ENCODE assay signal across 13 cellular contexts in the genomic region with DNA sequence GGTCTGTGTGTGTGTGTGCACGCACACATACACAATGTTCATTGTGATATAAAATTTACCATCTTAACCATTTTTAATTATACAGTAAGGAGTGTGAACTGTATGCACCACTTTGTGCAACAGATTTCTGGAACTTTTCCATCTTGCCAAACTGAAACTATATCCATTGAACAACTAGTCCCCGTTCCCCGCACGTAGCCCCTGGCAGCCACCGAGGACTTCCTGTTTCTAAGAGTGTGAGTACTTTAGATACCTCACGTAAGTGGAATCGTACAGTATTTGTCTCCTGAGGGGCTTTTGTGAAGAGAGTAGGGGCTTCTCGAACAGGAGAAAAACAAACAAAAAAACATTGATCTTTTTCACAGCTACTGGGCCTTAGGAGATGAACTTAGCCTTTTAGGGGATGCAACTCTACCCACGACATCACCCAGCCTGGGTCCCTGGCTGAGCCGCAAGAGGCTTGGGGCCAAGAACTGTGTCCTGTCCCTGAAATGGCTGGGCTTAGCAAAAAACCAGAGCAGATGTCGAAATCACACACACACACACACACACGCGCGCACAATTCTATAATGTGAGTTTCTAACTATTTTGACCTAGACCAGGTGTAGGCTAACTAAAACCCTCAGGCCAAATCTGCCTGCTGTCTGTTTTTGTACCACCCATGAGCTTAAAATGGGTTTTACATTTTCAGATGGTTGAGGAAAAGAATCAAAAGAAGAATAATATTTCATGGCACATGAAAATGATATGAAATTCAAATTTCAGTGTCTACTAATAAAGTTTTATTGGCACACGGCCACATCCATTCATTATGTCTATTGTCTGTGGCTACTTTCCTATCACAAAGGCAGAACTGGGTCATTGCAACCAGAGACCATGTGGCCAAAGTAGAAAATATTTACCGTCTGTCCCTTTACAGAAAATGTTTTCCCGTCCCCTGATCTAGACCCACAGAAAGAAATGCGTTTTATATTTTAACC.
A peak's percentile ranks its signal among the peaks of the same experiment; 100 is the strongest.
DNase-seq lines count a peak whose midpoint lies in the region; FAIRE-seq and TF ChIP-seq lines count a peak whose summit lies in the region.
"Had no signal": no experiment of that assay in that cellular context is flagged by ENCODE, and none has a peak within 500 bp of the region (broad histone marks: within the 10 kb centered on the region; RNA-seq: fewer than 3 reads in every experiment).

No MANE protein-coding gene starts in this region.

- no peak overlapping the region for H3K23ac ChIP-seq in mesenchymal stem cell (ENCODE audit: low read length in 2 of 2)

- H2AFZ ChIP-seq in mesenchymal stem cell (ENCODE audit: low read depth, low read length), result no peak overlapping the region

- peak overlapping the region; percentile 15 for H3K27ac Mint-ChIP-seq in chondrocyte (ENCODE audit: unreplicated experiment)
- H3K27ac Mint-ChIP-seq: activated CD4-positive, alpha-beta T cell treated with anti-CD3 and anti-CD28 coated beads, Interleukin-2, amount 10 ng/mL, durations not matched to agents 24 days and 14 days; activated naive CD4-positive, alpha-beta T cell treated with anti-CD3 and anti-CD28 coated beads, Interleukin-2, amount 10 ng/mL, durations not matched to agents 7 days and 5 days had no signal

- H3K36me3 Mint-ChIP-seq in chondrocyte (ENCODE audit: low read depth), result no peaks in the 10 kb centered on the region
- H3K36me3 Mint-ChIP-seq: activated naive CD4-positive, alpha-beta T cell treated with anti-CD3 and anti-CD28 coated beads, Interleukin-2, amount 10 ng/mL, durations not matched to agents 7 days and 5 days had no signal

- no peak overlapping the region for H4K91ac ChIP-seq in mesenchymal stem cell (ENCODE audit: low read length)

- H2BK15ac ChIP-seq in mesenchymal stem cell (ENCODE audit: low read depth, poor library complexity, severe bottlenecking), result no peak overlapping the region

- no peak overlapping the region for H3K18ac ChIP-seq in mesenchymal stem cell (ENCODE audit: low read depth in 1 of 2, low read length in 2 of 2)

- no peaks in the 10 kb centered on the region for H3K9me3 Mint-ChIP-seq in chondrocyte (ENCODE audit: low read depth)
- H3K9me3 Mint-ChIP-seq: activated CD4-positive, alpha-beta T cell treated with anti-CD3 and anti-CD28 coated beads, Interleukin-2, amount 10 ng/mL, durations not matched to agents 24 days and 14 days; activated naive CD4-positive, alpha-beta T cell treated with anti-CD3 and anti-CD28 coated beads, Interleukin-2, amount 10 ng/mL, durations not matched to agents 7 days and 5 days had no signal

- H3K4me1 Mint-ChIP-seq in chondrocyte (ENCODE audit: low read depth), result peaks cover 38% of the 10 kb centered on the region
- H3K4me1 Mint-ChIP-seq: activated naive CD4-positive, alpha-beta T cell treated with anti-CD3 and anti-CD28 coated beads, Interleukin-2, amount 10 ng/mL, durations not matched to agents 7 days and 5 days had no signal

- peaks cover 8% of the 10 kb centered on the region for H3K27me3 Mint-ChIP-seq in chondrocyte (ENCODE audit: low read depth)

- no peak overlapping the region for H2BK120ac ChIP-seq in mesenchymal stem cell (ENCODE audit: low read depth, low read length)

- no peak overlapping the region for H2BK12ac ChIP-seq in mesenchymal stem cell (ENCODE audit: low read length in 2 of 2)

- H2BK5ac ChIP-seq in mesenchymal stem cell (ENCODE audit: low read depth, low read length, poor library complexity, severe bottlenecking), result no peak overlapping the region

- peak; percentile 60 for FAIRE-seq in HTR-8/SVneo (lab: Jason Lieb, UNC)
- no peak for FAIRE-seq in GM12892 (lab: Jason Lieb, UNC)

- H3K4me1 ChIP-seq in mesenchymal stem cell (ENCODE audit: control insufficient read depth, insufficient read depth, low read depth, low read length) (no peaks in the 10 kb centered on the region), spleen (no peaks in the 10 kb centered on the region)

- H3K36me3 ChIP-seq in mesenchymal stem cell (ENCODE audit: control insufficient read depth in 1 of 2, insufficient read depth in 2 of 2, low read depth in 1 of 2, low read length in 2 of 2) (no peaks in the 10 kb centered on the region), spleen (no peaks in the 10 kb centered on the region)

- H4K8ac ChIP-seq in mesenchymal stem cell (ENCODE audit: low read length), result no peak overlapping the region

- H3K4me3 ChIP-seq in mesenchymal stem cell (ENCODE audit: insufficient read depth in 1 of 2, low read depth in 1 of 2, low read length in 2 of 2) (peak overlapping the region in 1 of 2 experiments; percentile 52), spleen (no peak overlapping the region)

- H3K14ac ChIP-seq in mesenchymal stem cell (ENCODE audit: low read length in 2 of 2), result no peak overlapping the region

- H3K27ac ChIP-seq in mesenchymal stem cell (ENCODE audit: low read length, poor library complexity, severe bottlenecking) (no peak overlapping the region), spleen (peak overlapping the region in 1 of 8 donors; percentile 16)

- H3K27me3 ChIP-seq in mesenchymal stem cell (ENCODE audit: control insufficient read depth in 1 of 2, insufficient read depth in 1 of 2, low read length in 2 of 2) (peaks cover 0 to 22% of the 10 kb centered on the region in 2 experiments), spleen (replicated peaks in 1 of 7) (peaks cover 0 to 29% (median 0%) of the 10 kb centered on the region in 7 donors)

- H3K9me3 ChIP-seq in mesenchymal stem cell (ENCODE audit: control insufficient read depth, low read length), result peaks cover 3% of the 10 kb centered on the region
- H3K9me3 ChIP-seq in spleen, result peaks cover 0 to 7% (median 0%) of the 10 kb centered on the region in 8 donors

- H2AK5ac ChIP-seq in mesenchymal stem cell (ENCODE audit: low read length, severe bottlenecking), result no peak overlapping the region

- 73% methylated on average over 17 of the region's 18 CpGs for WGBS in mesenchymal stem cell
- 54 to 66% (median 58%) methylated on average over 18 of the region's 18 CpGs for WGBS in spleen, 5 donors

- H3K4me3 Mint-ChIP-seq in chondrocyte (ENCODE audit: unreplicated experiment), result peak overlapping the region; percentile 29
- H3K4me3 Mint-ChIP-seq: activated CD4-positive, alpha-beta T cell treated with anti-CD3 and anti-CD28 coated beads, Interleukin-2, amount 10 ng/mL, durations not matched to agents 24 days and 14 days; activated naive CD4-positive, alpha-beta T cell treated with anti-CD3 and anti-CD28 coated beads, Interleukin-2, amount 10 ng/mL, durations not matched to agents 7 days and 5 days had no signal

- H3K79me1 ChIP-seq in mesenchymal stem cell (replicated peaks; ENCODE audit: low read length, poor library complexity, severe bottlenecking), result no peaks in the 10 kb centered on the region

- TF ChIP-seq POLR2A in spleen (IDR thresholded peaks at IDR 0.05) (no peak), GM12892 (IDR thresholded peaks at IDR 0.05; ENCODE audit: low read depth, low read length) (no peak)

- TF ChIP-seq CTCF in chondrocyte (IDR thresholded peaks at IDR 0.05) (no peak), spleen (IDR thresholded peaks at IDR 0.05 in 8 of 11, conservative IDR thresholded peaks at IDR 0.05 in 3 of 11) (no peak)

- DNase-seq in HTR-8/SVneo (ENCODE audit: insufficient read length, low spot score) (no peak), NCI-H345 (lab: John Stamatoyannopoulos, UW) (peak; percentile 18), chondrocyte (ENCODE audit: low spot score) (no peak), mesenchymal stem cell (no peak), NCI-H2081 treated with DMSO at 0.1 percent for 48 hours (lab: John Stamatoyannopoulos, UW) (no peak), NCI-H1105 treated with DMSO at 0.1 percent for 48 hours (lab: John Stamatoyannopoulos, UW) (no peak), spleen (no peak), GM12892 (ENCODE audit: insufficient read length) (no peak)
- DNase-seq: activated CD4-positive, alpha-beta T cell treated with anti-CD3 and anti-CD28 coated beads, Interleukin-2, amount 10 ng/mL, durations not matched to agents 24 days and 14 days; activated naive CD4-positive, alpha-beta T cell treated with anti-CD3 and anti-CD28 coated beads, Interleukin-2, amount 10 ng/mL, durations not matched to agents 7 days and 5 days; activated T-cell treated with anti-CD3 and anti-CD28 coated beads for 4 hours; AML-193; DMS53 had no signal

- H3K4ac ChIP-seq in mesenchymal stem cell (ENCODE audit: low read depth in 1 of 2, low read length in 2 of 2), result no peak overlapping the region

- intact Hi-C loops in spleen (cut with DNase I; ENCODE audit: low total_unique reads), result no loop called here

- H3K9ac ChIP-seq in mesenchymal stem cell (ENCODE audit: low read length), result peak overlapping the region; percentile 40

- H3K4me2 ChIP-seq in mesenchymal stem cell (ENCODE audit: low read length, poor library complexity, severe bottlenecking), result no peak overlapping the region
